ENCODE assay signal across 18 cellular contexts in the genomic region with DNA sequence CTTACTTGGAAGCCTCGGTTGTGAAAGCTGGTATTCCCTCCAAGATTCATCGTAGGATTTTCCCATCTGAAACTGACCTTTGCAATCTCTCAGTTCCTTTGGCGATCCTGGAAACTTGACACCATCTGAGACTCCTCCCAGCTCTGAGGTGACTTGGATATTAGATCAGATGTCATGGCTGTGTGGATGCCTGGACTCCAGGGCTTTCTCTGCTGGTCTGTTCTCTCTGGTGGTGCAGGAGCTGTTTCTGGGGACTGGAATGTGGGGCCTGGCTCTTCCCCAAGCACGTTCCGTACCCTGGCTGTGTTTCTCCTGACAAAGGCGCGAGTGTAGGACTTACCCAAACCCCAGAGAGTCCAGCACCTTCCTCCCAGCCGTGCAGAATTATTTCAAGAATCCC.
DNase-seq lines count a peak whose midpoint lies in the region; ATAC-seq and TF ChIP-seq lines count a peak whose summit lies in the region.
"Had no signal": no experiment of that assay in that cellular context is flagged by ENCODE, and none has a peak within 500 bp of the region (broad histone marks: within the 10 kb centered on the region; RNA-seq: fewer than 3 reads in every experiment).

No MANE protein-coding gene starts in this region.

- H3K79me2 ChIP-seq in GM23338 (replicated peaks; ENCODE audit: insufficient read depth) = no peaks in the 10 kb centered on the region
- no peaks in the 10 kb centered on the region for H3K79me2 ChIP-seq in PC-9 (ENCODE audit: low read depth)
- H3K79me2 ChIP-seq in osteoblast (ENCODE audit: insufficient read depth, low read length) = no peaks in the 10 kb centered on the region

- H3K9me3 ChIP-seq in PC-9 (ENCODE audit: insufficient read depth, low read depth) = peaks cover 4% of the 10 kb centered on the region; the same call in 1 of the 2 replicates
- H3K9me3 ChIP-seq in osteoblast (ENCODE audit: low read depth, low read length) = no peaks in the 10 kb centered on the region
- H3K9me3 ChIP-seq: esophagus muscularis mucosa, HAP-1, SK-N-SH had no signal

- H3K4me2 ChIP-seq in GM23338 (peak overlapping the region; percentile 56; the same call in 1 of the 2 replicates), PC-9 (0 out of 2 replicates have a peak overlapping the region, but pooled peaks have one; percentile 9), osteoblast (ENCODE audit: insufficient read depth, low read length) (peak overlapping the region; percentile 32)
- H3K4me2 ChIP-seq: SK-N-SH had no signal

- H3K4me3 Mint-ChIP-seq in GM23338 = no peak overlapping the region
- H3K4me3 Mint-ChIP-seq: activated T-helper 1 cell treated with anti-CD3 and anti-CD28 coated beads, Interleukin-12 subunit alpha, Interleukin-12 subunit beta, Interleukin-2, Interleukin-4 antibody, amounts not matched to agents 30 ng/mL and 10 ng/mL and 1 ng/mL, durations not matched to agents 14 hours and 24 hours and 36 hours; B cell; memory B cell; stimulated activated effector memory CD8-positive, alpha-beta T cell treated with anti-CD3 and anti-CD28 coated beads, Interleukin-12 subunit alpha, Interleukin-12 subunit beta, amount 100 ng/mL, for 72 hours had no signal

- ATAC-seq in GM23338 = peak; percentile 93
- ATAC-seq in GM19395 (IDR thresholded peaks at IDR 0.05; ENCODE audit: unreplicated experiment) = no peak
- ATAC-seq in GM18861 (IDR thresholded peaks at IDR 0.05; ENCODE audit: unreplicated experiment) = no peak
- ATAC-seq: sciatic nerve; stimulated activated effector memory CD8-positive, alpha-beta T cell treated with anti-CD3 and anti-CD28 coated beads, Interleukin-12 subunit alpha, Interleukin-12 subunit beta, amount 100 ng/mL, for 72 hours had no signal

- H4K20me1 ChIP-seq in GM23338 (replicated peaks; ENCODE audit: insufficient read depth) (no peaks in the 10 kb centered on the region), PC-9 (ENCODE audit: insufficient read depth) (no peaks in the 10 kb centered on the region), osteoblast (ENCODE audit: insufficient read depth, low read length) (no peaks in the 10 kb centered on the region)

- H3K27ac ChIP-seq in GM23338 (ENCODE audit: low read depth) (no peak overlapping the region), PC-9 (no peak overlapping the region), osteoblast (ENCODE audit: low read depth, low read length) (no peak overlapping the region)
- H3K27ac ChIP-seq: esophagus muscularis mucosa had no signal

- POLR2A ChIA-PET in PC-9 (lab: Charles Lee; ENCODE audit: unreplicated experiment) = no interaction called here

- BruUV-seq in PC-9 (replicated peaks; lab: Mats Ljungman, UMichigan) = no TSS peak

- no peaks in the 10 kb centered on the region for H3K9me3 Mint-ChIP-seq in GM23338
- H3K9me3 Mint-ChIP-seq: activated T-helper 1 cell treated with anti-CD3 and anti-CD28 coated beads, Interleukin-12 subunit alpha, Interleukin-12 subunit beta, Interleukin-2, Interleukin-4 antibody, amounts not matched to agents 30 ng/mL and 10 ng/mL and 1 ng/mL, durations not matched to agents 14 hours and 24 hours and 36 hours; memory B cell; stimulated activated effector memory CD8-positive, alpha-beta T cell treated with anti-CD3 and anti-CD28 coated beads, Interleukin-12 subunit alpha, Interleukin-12 subunit beta, amount 100 ng/mL, for 72 hours had no signal

- H3K36me3 ChIP-seq in GM23338 (ENCODE audit: insufficient read depth) (no peaks in the 10 kb centered on the region), PC-9 (ENCODE audit: low read depth) (no peaks in the 10 kb centered on the region), osteoblast (ENCODE audit: insufficient read depth, low read length) (no peaks in the 10 kb centered on the region)
- H3K36me3 ChIP-seq: esophagus muscularis mucosa, HAP-1 had no signal

- DNase-seq in GM23338 (ENCODE audit: low spot score) (peak; percentile 71), PC-9 (peak in 1 of 2 experiments; percentile 15), foreskin fibroblast (peak; percentile 4 to 38), osteoblast (ENCODE audit: insufficient read length, low spot score, missing footprints) (no peak), H4 (ENCODE audit: low spot score) (no peak)
- DNase-seq: amygdala, hippocampal formation, NCI-H1694, SK-N-SH had no signal

- intact Hi-C loops in PC-9 (cut with micrococcal nuclease; ENCODE audit: unreplicated experiment) = no loop called here

- H3K4me1 ChIP-seq in GM23338 (ENCODE audit: insufficient read depth) (no peaks in the 10 kb centered on the region; the same call in 1 of the 2 replicates), PC-9 (replicated peaks; ENCODE audit: insufficient read depth) (0 out of 2 replicates have a peak, but pooled peaks cover 4% of the 10 kb centered on the region), osteoblast (ENCODE audit: insufficient read depth, low read length) (peaks cover 3% of the 10 kb centered on the region)
- H3K4me1 ChIP-seq: esophagus muscularis mucosa, HAP-1 had no signal

- CTCF ChIA-PET in PC-9 (lab: Charles Lee) = interaction anchor here (0.5 kb wide), 1 partner anchor 488 kb away, joined by 3 read pairs; no protein-coding TSS in a partner anchor

- no peaks in the 10 kb centered on the region for H3K36me3 Mint-ChIP-seq in GM23338 (ENCODE audit: low read depth)
- H3K36me3 Mint-ChIP-seq: stimulated activated effector memory CD8-positive, alpha-beta T cell treated with anti-CD3 and anti-CD28 coated beads, Interleukin-12 subunit alpha, Interleukin-12 subunit beta, amount 100 ng/mL, for 72 hours had no signal

- no peak overlapping the region for H3K27ac Mint-ChIP-seq in GM23338
- H3K27ac Mint-ChIP-seq: activated T-helper 1 cell treated with anti-CD3 and anti-CD28 coated beads, Interleukin-12 subunit alpha, Interleukin-12 subunit beta, Interleukin-2, Interleukin-4 antibody, amounts not matched to agents 30 ng/mL and 10 ng/mL and 1 ng/mL, durations not matched to agents 14 hours and 24 hours and 36 hours; B cell; memory B cell; stimulated activated effector memory CD8-positive, alpha-beta T cell treated with anti-CD3 and anti-CD28 coated beads, Interleukin-12 subunit alpha, Interleukin-12 subunit beta, amount 100 ng/mL, for 72 hours had no signal

- TF ChIP-seq CTCF in GM23338 (conservative IDR thresholded peaks at IDR 0.05; ENCODE audit: low read depth in 2 of 2) = no peak
- no peak for TF ChIP-seq CTCF in PC-9 (conservative IDR thresholded peaks at IDR 0.05)
- no peak for TF ChIP-seq CTCF in foreskin fibroblast (IDR thresholded peaks at IDR 0.05; ENCODE audit: low read depth, low read length)
- TF ChIP-seq CTCF in osteoblast (IDR thresholded peaks at IDR 0.05; ENCODE audit: extremely low read depth, low read depth, low read length) = no peak

- H3F3A ChIP-seq in GM23338 (replicated peaks; ENCODE audit: low read depth) (no peaks in the 10 kb centered on the region), PC-9 (ENCODE audit: insufficient read depth, low read depth) (no peaks in the 10 kb centered on the region)

- H2AFZ ChIP-seq in GM23338 (peak overlapping the region; percentile 14), PC-9 (no peak overlapping the region), osteoblast (ENCODE audit: low read length) (peak overlapping the region; percentile 1)

- 0 out of 2 replicates have a peak, but pooled peaks cover 6% of the 10 kb centered on the region for H3K9me2 ChIP-seq in GM23338 (ENCODE audit: insufficient read depth)
- no peaks in the 10 kb centered on the region for H3K9me2 ChIP-seq in PC-9 (ENCODE audit: insufficient read depth)
- H3K9me2 ChIP-seq: SK-N-SH had no signal

- H3K4me3 ChIP-seq in GM23338 (no peak overlapping the region), PC-9 (no peak overlapping the region), foreskin fibroblast (ENCODE audit: low read depth in 1 of 2, low read length in 2 of 2) (no peak overlapping the region), osteoblast (ENCODE audit: insufficient read depth, low read length) (no peak overlapping the region)
- H3K4me3 ChIP-seq: esophagus muscularis mucosa, HAP-1 had no signal

- H3K4me1 Mint-ChIP-seq in GM23338 = peaks cover 6% of the 10 kb centered on the region; the same call in 2 of the 3 replicates
- H3K4me1 Mint-ChIP-seq: B cell; memory B cell; stimulated activated effector memory CD8-positive, alpha-beta T cell treated with anti-CD3 and anti-CD28 coated beads, Interleukin-12 subunit alpha, Interleukin-12 subunit beta, amount 100 ng/mL, for 72 hours had no signal

- H3K27me3 ChIP-seq in GM23338 (ENCODE audit: insufficient read depth) (no peaks in the 10 kb centered on the region), PC-9 (ENCODE audit: insufficient read depth, low read depth) (no peaks in the 10 kb centered on the region), osteoblast (ENCODE audit: insufficient read depth, low read length) (no peaks in the 10 kb centered on the region)
- H3K27me3 ChIP-seq: esophagus muscularis mucosa had no signal

- H3K27me3 Mint-ChIP-seq in GM23338 (ENCODE audit: insufficient read depth, low read depth, poor library complexity) = no peaks in the 10 kb centered on the region
- H3K27me3 Mint-ChIP-seq: B cell, memory B cell had no signal

TF ChIP-seq in GM23338, 12 proteins besides CTCF, POLR2A, EP300 and RAD21 (continues in another document):
- TF ChIP-seq REST (IDR thresholded peaks at IDR 0.05; ENCODE audit: unreplicated experiment) = no peak
- no peak for TF ChIP-seq ZNF331 (CRISPR knock-in tag; IDR thresholded peaks at IDR 0.05; ENCODE audit: low read depth)
- no peak for TF ChIP-seq CREB1 (CRISPR knock-in tag; IDR thresholded peaks at IDR 0.05; ENCODE audit: low read depth)

Comparison
In these comparisons a context has a peak if more than half of its experiments do, and no peak if none do; other contexts are left out.
1. DNase-seq: peak in GM23338 (single experiment) and foreskin fibroblast (2 of 2); none in osteoblast (single experiment) and H4 (single experiment).
2. Peak in every context shown above with its lines, with median percentiles within 50 percentile points of each other: H3K4me2 ChIP-seq.